19 cellular contexts compared by ENCODE assay signal in genomic region chrX:150856785-150857184, GRCh38.
"Had no signal": no experiment of that assay in that cellular context is flagged by ENCODE, and none has a peak within 500 bp of the region (broad histone marks: within the 10 kb centered on the region; RNA-seq: fewer than 3 reads in every experiment).

No MANE protein-coding gene starts in this region.

- H3K36me3 ChIP-seq: heart left ventricle, spleen, upper lobe of left lung, uterus had no signal

- H3K27ac ChIP-seq: heart left ventricle, psoas muscle, spleen, tibial artery, upper lobe of left lung, uterus had no signal

- H3K27ac Mint-ChIP-seq: endodermal cell; naive thymus-derived CD4-positive, alpha-beta T cell; nephron progenitor cell; stimulated activated memory B cell treated with anti-CD40 and anti-IgM and Interleukin-4, amounts not matched to agents 10 μg/mL and 1 μg/mL and 100 μg/mL, for 72 hours; stimulated activated naive CD8-positive, alpha-beta T cell treated with anti-CD3 and anti-CD28 coated beads, Interleukin-15, Interleukin-2, amounts not matched to agents 100 ng/mL and 50 ng/mL, for 24 hours had no signal

- H3K27me3 Mint-ChIP-seq: naive thymus-derived CD4-positive, alpha-beta T cell; stimulated activated memory B cell treated with anti-CD40 and anti-IgM and Interleukin-4, amounts not matched to agents 10 μg/mL and 1 μg/mL and 100 μg/mL, for 72 hours; stimulated activated naive CD8-positive, alpha-beta T cell treated with anti-CD3 and anti-CD28 coated beads, Interleukin-15, Interleukin-2, amounts not matched to agents 100 ng/mL and 50 ng/mL, for 24 hours had no signal

- H3K9me3 ChIP-seq: uterus had no signal

- H3K4me1 ChIP-seq: heart left ventricle, psoas muscle, spleen, tibial artery, upper lobe of left lung, uterus had no signal

- H3K4me3 Mint-ChIP-seq: endodermal cell; nephron progenitor cell; stimulated activated memory B cell treated with anti-CD40 and anti-IgM and Interleukin-4, amounts not matched to agents 10 μg/mL and 1 μg/mL and 100 μg/mL, for 72 hours; stimulated activated naive CD8-positive, alpha-beta T cell treated with anti-CD3 and anti-CD28 coated beads, Interleukin-15, Interleukin-2, amounts not matched to agents 100 ng/mL and 50 ng/mL, for 24 hours had no signal

- H3K4me3 ChIP-seq: heart left ventricle, psoas muscle, spleen, tibial artery, upper lobe of left lung, uterus had no signal

- DNase-seq: effector CD4-positive, alpha-beta T cell; endodermal cell; heart left ventricle; hippocampal formation; kidney glomerular epithelial cell; naive thymus-derived CD4-positive, alpha-beta T cell; nephron progenitor cell; psoas muscle; retina; spleen; stimulated activated CD4-positive, alpha-beta T cell treated with anti-CD3 and anti-CD28 coated beads, Interleukin-15, amount 100 ng/mL, for 24 hours; stimulated activated CD4-positive, alpha-beta T cell treated with anti-CD3 and anti-CD28 coated beads, Interleukin-1b, Interleukin-23, amount 100 ng/mL, for 48 hours; stimulated activated CD4-positive, alpha-beta T cell treated with anti-CD3 and anti-CD28 coated beads, Interleukin-4, amount 100 ng/mL, for 24 hours; tibial artery; upper lobe of left lung; uterus had no signal

- ATAC-seq: heart left ventricle; naive thymus-derived CD4-positive, alpha-beta T cell; sciatic nerve; stimulated activated memory B cell treated with anti-CD40 and anti-IgM and Interleukin-4, amounts not matched to agents 10 μg/mL and 1 μg/mL and 100 μg/mL, for 72 hours had no signal

- H3K4me1 Mint-ChIP-seq: nephron progenitor cell had no signal

- H3K27me3 ChIP-seq: heart left ventricle, spleen, tibial artery, upper lobe of left lung, uterus had no signal
